In the genomic region with DNA sequence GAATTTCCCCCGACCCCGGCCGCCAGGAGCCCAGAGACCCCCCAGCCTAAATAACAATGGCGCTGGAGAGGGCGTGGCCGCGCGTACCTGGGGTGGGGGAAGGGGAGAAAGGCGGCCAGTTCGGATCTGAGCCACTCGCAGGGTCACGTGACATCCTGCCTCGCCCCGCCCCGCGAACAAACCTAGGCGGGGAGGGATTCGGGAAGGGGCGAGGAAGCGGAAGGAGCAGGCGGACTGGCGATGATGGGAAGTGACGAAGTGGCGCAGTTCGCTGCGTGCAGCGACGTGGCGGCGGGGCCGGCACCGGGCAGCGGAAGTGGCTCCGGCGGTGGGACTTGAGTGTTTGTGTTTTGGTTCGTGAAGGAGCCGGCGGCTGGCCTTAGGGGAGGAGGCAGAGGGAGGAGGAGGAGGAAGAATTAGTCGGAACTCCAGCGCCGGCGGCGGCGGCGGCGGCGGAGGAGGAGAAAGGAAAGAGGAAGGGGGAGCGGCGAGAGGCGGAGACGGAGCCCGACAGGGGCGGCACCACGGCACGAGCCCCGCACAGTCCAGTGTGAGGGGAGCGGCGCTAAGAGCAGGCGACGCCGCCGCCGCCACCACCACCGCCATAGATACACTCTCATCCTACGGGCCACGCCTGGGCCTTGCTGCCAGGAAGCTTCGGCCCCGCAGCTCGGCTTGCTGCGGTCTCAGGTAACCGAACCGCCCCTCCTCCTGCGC, we compare ENCODE assay signal across 8 cellular contexts. TPM values are rescaled to one million over a fixed set of nuclear protein-coding genes. Genes with fewer than 3 reads are reported as not detected.
DNase-seq lines count a peak whose midpoint lies in the region; ATAC-seq and TF ChIP-seq lines count a peak whose summit lies in the region.

RAB5A (plus strand) TSS at position 266 of the 717 bp plus-strand sequence. CDS start 3,802 bp downstream, outside the sequence.

- H3K9me3 ChIP-seq in mucosa of rectum (ENCODE audit: control insufficient read depth in 2 of 2, low read length in 2 of 2) = no peaks in the 10 kb centered on the region

- H3K4me1 ChIP-seq in mucosa of rectum (ENCODE audit: control insufficient read depth in 2 of 2, insufficient read depth in 2 of 2, low read length in 2 of 2) = peaks cover 20 to 22% of the 10 kb centered on the region in 2 donors

- H3K36me3 ChIP-seq in mucosa of rectum (ENCODE audit: control insufficient read depth in 2 of 2, insufficient read depth in 2 of 2, low read length in 2 of 2) = peaks cover 4 to 10% of the 10 kb centered on the region in 2 donors

- DNase-seq in DMS153 treated with DMSO at 0.1 percent for 48 hours (lab: John Stamatoyannopoulos, UW; ENCODE audit: unreplicated experiment) (peak; percentile 68), KBM-7 (peak; percentile 100), epithelial cell of proximal tubule (ENCODE audit: low read depth) (peak; percentile 75)
- DNase-seq in activated T-cell treated with anti-CD3 and anti-CD28 coated beads, Interleukin-2, amount 50 U/mL, for 24 hours = peak; percentile 97
- peak; percentile 97 for DNase-seq in stimulated activated CD8-positive, alpha-beta memory T cell treated with anti-CD3 and anti-CD28 coated beads, Interleukin-4, amount 100 ng/mL, for 48 hours

- H3K27ac Mint-ChIP-seq in activated T-cell treated with anti-CD3 and anti-CD28 coated beads, Interleukin-2, amount 50 U/mL, for 24 hours = peak within 1 kb of the TSS; percentile 99

- H3K9ac ChIP-seq in mucosa of rectum (ENCODE audit: low read depth in 1 of 2, low read length in 2 of 2) = peak within 1 kb of the TSS; percentile 93 to 99

- peak within 1 kb of the TSS; percentile 98 to 99 for H3K27ac ChIP-seq in mucosa of rectum (ENCODE audit: low read depth in 2 of 2, low read length in 2 of 2)

- peaks cover 53% of the 10 kb centered on the region for H3K4me1 Mint-ChIP-seq in activated T-cell treated with anti-CD3 and anti-CD28 coated beads, Interleukin-2, amount 50 U/mL, for 24 hours (ENCODE audit: low read depth)

- no peaks in the 10 kb centered on the region for H3K27me3 ChIP-seq in mucosa of rectum (ENCODE audit: control insufficient read depth in 2 of 2, insufficient read depth in 2 of 2, low read length in 2 of 2)

- H3K36me3 Mint-ChIP-seq in activated T-cell treated with anti-CD3 and anti-CD28 coated beads, Interleukin-2, amount 50 U/mL, for 24 hours (ENCODE audit: low read depth) = peaks cover 45% of the 10 kb centered on the region

- peak within 1 kb of the TSS; percentile 99 for H3K4me3 Mint-ChIP-seq in activated T-cell treated with anti-CD3 and anti-CD28 coated beads, Interleukin-2, amount 50 U/mL, for 24 hours

- peak; percentile 97 for ATAC-seq in GM21717 (IDR thresholded peaks at IDR 0.05; ENCODE audit: unreplicated experiment)

- H3K4me3 ChIP-seq in epithelial cell of proximal tubule (ENCODE audit: low read depth, low read length) = peak within 1 kb of the TSS; percentile 82
- H3K4me3 ChIP-seq in mucosa of rectum (ENCODE audit: low read length in 2 of 2) = peak within 1 kb of the TSS; percentile 96 to 98

- no peaks in the 10 kb centered on the region for H3K9me3 Mint-ChIP-seq in activated T-cell treated with anti-CD3 and anti-CD28 coated beads, Interleukin-2, amount 50 U/mL, for 24 hours

- in situ Hi-C loops in KBM-7 (cut with MboI; ENCODE audit: low pct_unique_long_range_greater_than_20kb, low sequenced_read_pairs) = no loop called here

- no peaks in the 10 kb centered on the region for H3K27me3 Mint-ChIP-seq in activated T-cell treated with anti-CD3 and anti-CD28 coated beads, Interleukin-2, amount 50 U/mL, for 24 hours

- no peak for TF ChIP-seq CTCF in epithelial cell of proximal tubule (conservative IDR thresholded peaks at IDR 0.05; ENCODE audit: low read depth, low read length)

TF ChIP-seq in PFSK-1, 5 proteins besides CTCF, POLR2A, EP300 and RAD21:
- TF ChIP-seq FOXP2 (optimal IDR thresholded peaks at IDR 0.05; ENCODE audit: borderline replicate concordance, extremely low read depth, extremely low read length, insufficient read depth) (peak; percentile 65), SIN3A (IDR thresholded peaks at IDR 0.05; ENCODE audit: borderline replicate concordance, insufficient read depth, low read length) (no peak), POLR2AphosphoS5 (IDR thresholded peaks at IDR 0.05; ENCODE audit: low read depth, low read length) (peak; percentile 38; the same call in 1 of the 2 replicates), TAF1 (IDR thresholded peaks at IDR 0.05; ENCODE audit: borderline replicate concordance, insufficient read depth, low read length) (no peak)
- TF ChIP-seq, protein P1, sequence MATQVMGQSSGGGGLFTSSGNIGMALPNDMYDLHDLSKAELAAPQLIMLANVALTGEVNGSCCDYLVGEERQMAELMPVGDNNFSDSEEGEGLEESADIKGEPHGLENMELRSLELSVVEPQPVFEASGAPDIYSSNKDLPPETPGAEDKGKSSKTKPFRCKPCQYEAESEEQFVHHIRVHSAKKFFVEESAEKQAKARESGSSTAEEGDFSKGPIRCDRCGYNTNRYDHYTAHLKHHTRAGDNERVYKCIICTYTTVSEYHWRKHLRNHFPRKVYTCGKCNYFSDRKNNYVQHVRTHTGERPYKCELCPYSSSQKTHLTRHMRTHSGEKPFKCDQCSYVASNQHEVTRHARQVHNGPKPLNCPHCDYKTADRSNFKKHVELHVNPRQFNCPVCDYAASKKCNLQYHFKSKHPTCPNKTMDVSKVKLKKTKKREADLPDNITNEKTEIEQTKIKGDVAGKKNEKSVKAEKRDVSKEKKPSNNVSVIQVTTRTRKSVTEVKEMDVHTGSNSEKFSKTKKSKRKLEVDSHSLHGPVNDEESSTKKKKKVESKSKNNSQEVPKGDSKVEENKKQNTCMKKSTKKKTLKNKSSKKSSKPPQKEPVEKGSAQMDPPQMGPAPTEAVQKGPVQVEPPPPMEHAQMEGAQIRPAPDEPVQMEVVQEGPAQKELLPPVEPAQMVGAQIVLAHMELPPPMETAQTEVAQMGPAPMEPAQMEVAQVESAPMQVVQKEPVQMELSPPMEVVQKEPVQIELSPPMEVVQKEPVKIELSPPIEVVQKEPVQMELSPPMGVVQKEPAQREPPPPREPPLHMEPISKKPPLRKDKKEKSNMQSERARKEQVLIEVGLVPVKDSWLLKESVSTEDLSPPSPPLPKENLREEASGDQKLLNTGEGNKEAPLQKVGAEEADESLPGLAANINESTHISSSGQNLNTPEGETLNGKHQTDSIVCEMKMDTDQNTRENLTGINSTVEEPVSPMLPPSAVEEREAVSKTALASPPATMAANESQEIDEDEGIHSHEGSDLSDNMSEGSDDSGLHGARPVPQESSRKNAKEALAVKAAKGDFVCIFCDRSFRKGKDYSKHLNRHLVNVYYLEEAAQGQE (IDR thresholded peaks at IDR 0.05; ENCODE audit: insufficient read depth in 1 of 2, low read depth in 2 of 2, low read length in 2 of 2) = no peak

RNA-seq across cellular contexts. Expression of gene RAB5A, which starts in this region (rescaled TPM):
- polyA plus RNA-seq in PFSK-1 (2012; ENCODE audit: insufficient read length, low read depth) = 25.6 TPM
- total RNA-seq in epithelial cell of proximal tubule = 46.0 and 48.8 TPM in 2 replicates

Comparison
In these comparisons a context has a peak if more than half of its experiments do, and no peak if none do; other contexts are left out.
1. Peak in every context shown above with its lines: DNase-seq, ATAC-seq, H3K4me3 ChIP-seq and H3K27ac ChIP-seq.